28 cellular contexts compared by ENCODE assay signal in the genomic region with DNA sequence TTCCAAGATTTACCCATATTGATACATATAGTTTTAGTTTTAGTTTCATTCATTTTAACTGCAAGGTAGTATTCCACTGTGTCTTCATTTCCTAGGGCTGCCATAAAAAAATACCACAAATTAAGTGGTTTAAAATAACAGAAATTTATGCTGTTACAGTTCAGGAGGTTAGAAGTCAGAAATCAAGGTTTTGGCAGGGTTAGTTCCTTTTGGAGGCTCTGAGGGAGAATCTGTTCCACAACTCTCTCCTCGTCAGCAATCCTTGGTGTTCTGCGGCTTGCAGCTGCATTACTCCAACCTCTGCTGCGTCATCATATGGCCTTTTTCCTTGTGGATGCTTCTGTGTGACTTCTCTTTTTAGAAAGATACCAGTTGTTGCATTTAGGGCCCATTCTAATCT.
"Had no signal": no experiment of that assay in that cellular context is flagged by ENCODE, and none has a peak within 500 bp of the region (broad histone marks: within the 10 kb centered on the region; RNA-seq: fewer than 3 reads in every experiment).

No MANE protein-coding gene starts in this region.

- H2AFZ ChIP-seq: neural progenitor cell, parathyroid adenoma had no signal

- FAIRE-seq: urothelium cell line had no signal

- H3K4me3 ChIP-seq: neural progenitor cell, ovary, psoas muscle, skin epidermis, smooth muscle cell, spleen, thoracic aorta, thyroid gland, tibial nerve, upper lobe of left lung, vagina had no signal

- H3K27ac ChIP-seq: neural progenitor cell, ovary, parathyroid adenoma, psoas muscle, skin epidermis, spleen, thoracic aorta, thyroid gland, tibial nerve, upper lobe of left lung, vagina had no signal

- DNase-seq: natural killer cell; occipital lobe; ovary; posterior cingulate gyrus; psoas muscle; right cardiac atrium; spleen; stimulated activated CD4-positive, alpha-beta T cell treated with anti-CD3 and anti-CD28 coated beads, Interleukin-12 subunit alpha, Interleukin-12 subunit beta, amount 100 ng/mL, for 4 hours; stimulated activated CD4-positive, alpha-beta T cell treated with anti-CD3 and anti-CD28 coated beads, Interleukin-1b, Interleukin-23, amount 100 ng/mL, for 48 hours; stimulated activated CD4-positive, alpha-beta T cell treated with anti-CD3 and anti-CD28 coated beads, Interleukin-4, amount 100 ng/mL, for 1 hour; stimulated activated CD4-positive, alpha-beta T cell treated with anti-CD3 and anti-CD28 coated beads, Interleukin-4, amount 100 ng/mL, for 4 hours; stimulated activated CD8-positive, alpha-beta memory T cell treated with anti-CD3 and anti-CD28 coated beads, Interleukin-4, amount 100 ng/mL, for 48 hours; stimulated activated naive CD4-positive, alpha-beta T cell; stimulated activated naive CD8-positive, alpha-beta T cell treated with anti-CD3 and anti-CD28 coated beads, Interleukin-15, amount 100 ng/mL, for 72 hours; stimulated activated naive CD8-positive, alpha-beta T cell treated with anti-CD3 and anti-CD28 coated beads, Interleukin-15, Interleukin-2, amounts not matched to agents 100 U/mL and 50 U/mL, for 24 hours; thyroid gland; trophoblast cell; upper lobe of left lung had no signal

- H3K4me2 ChIP-seq: neural progenitor cell, smooth muscle cell had no signal

- H3K27me3 ChIP-seq: neural progenitor cell, ovary, spleen, thyroid gland, tibial nerve, upper lobe of left lung, vagina had no signal

- ATAC-seq: natural killer cell; psoas muscle; right cardiac atrium; sciatic nerve; stimulated activated memory B cell treated with anti-CD40 and anti-IgM and Interleukin-4, amounts not matched to agents 10 μg/mL and 1 μg/mL and 100 μg/mL, for 72 hours; stimulated activated naive CD8-positive, alpha-beta T cell treated with anti-CD3 and anti-CD28 coated beads, Interleukin-15, amount 100 ng/mL, for 72 hours; stimulated activated naive CD8-positive, alpha-beta T cell treated with anti-CD3 and anti-CD28 coated beads, Interleukin-15, Interleukin-2, amounts not matched to agents 100 U/mL and 50 U/mL, for 24 hours had no signal

- H3K9ac ChIP-seq: neural progenitor cell, parathyroid adenoma had no signal

- H3K4me1 ChIP-seq: neural progenitor cell, parathyroid adenoma, psoas muscle, spleen, thyroid gland, tibial nerve, upper lobe of left lung, vagina had no signal

- H3K9me3 ChIP-seq: thyroid gland had no signal

- H3K79me2 ChIP-seq: parathyroid adenoma had no signal

- H3K36me3 ChIP-seq: ovary, thoracic aorta, thyroid gland, upper lobe of left lung, vagina had no signal
